ENCODE assay signal across 1 cellular context in genomic region chr2:26457241-26457666, GRCh38.
A peak's percentile ranks its signal among the peaks of the same experiment; 100 is the strongest.
TF ChIP-seq lines count a peak whose summit lies in the region.

No MANE protein-coding gene starts in this region.

TF ChIP-seq in HepG2, 621 proteins besides CTCF, POLR2A, EP300 and RAD21 (continues in another document):
- peak; percentile 35 for TF ChIP-seq ZNF407 (CRISPR knock-in tag; IDR thresholded peaks at IDR 0.05; ENCODE audit: not compliant biosample characterization)
- TF ChIP-seq ZNF446 (CRISPR knock-in tag; IDR thresholded peaks at IDR 0.05), result 0 out of 2 replicates have a peak, but pooled peaks have one; percentile 22
- TF ChIP-seq SPEN (CRISPR knock-in tag; IDR thresholded peaks at IDR 0.05; ENCODE audit: low read depth), result 0 out of 2 replicates have a peak, but pooled peaks have one; percentile 13
- no peak for TF ChIP-seq CSRNP1 (CRISPR knock-in tag; IDR thresholded peaks at IDR 0.05)
- TF ChIP-seq ZMAT3 (CRISPR knock-in tag; conservative IDR thresholded peaks at IDR 0.05), result 0 out of 2 replicates have a peak, but pooled peaks have one; percentile 11
- peak; percentile 57; the same call in 1 of the 2 replicates for TF ChIP-seq ZNF687 (CRISPR knock-in tag; IDR thresholded peaks at IDR 0.05)
- TF ChIP-seq TCF7 (IDR thresholded peaks at IDR 0.05; ENCODE audit: low read depth), result 0 out of 2 replicates have a peak, but pooled peaks have one; percentile 16
- peak; percentile 65; the same call in 1 of the 2 replicates for TF ChIP-seq HNRNPL (IDR thresholded peaks at IDR 0.05; ENCODE audit: low read depth, low read length)
- 0 out of 2 replicates have a peak, but pooled peaks have one; percentile 9 for TF ChIP-seq ZNF724P (CRISPR knock-in tag; IDR thresholded peaks at IDR 0.05; ENCODE audit: borderline replicate concordance)
- TF ChIP-seq HDAC2 (CRISPR knock-in tag; IDR thresholded peaks at IDR 0.05), result 0 out of 2 replicates have a peak, but pooled peaks have one; percentile 11
- peak; percentile 38; the same call in 1 of the 2 replicates for TF ChIP-seq HNF4A (CRISPR knock-in tag; IDR thresholded peaks at IDR 0.05)
- TF ChIP-seq SNAPC2 (CRISPR knock-in tag; IDR thresholded peaks at IDR 0.05), result 0 out of 2 replicates have a peak, but pooled peaks have one; percentile 62
- 0 out of 2 replicates have a peak, but pooled peaks have one; percentile 66 for TF ChIP-seq SAFB2 (CRISPR knock-in tag; IDR thresholded peaks at IDR 0.05; ENCODE audit: borderline replicate concordance, low read depth)
- peak; percentile 51; the same call in 1 of the 2 replicates for TF ChIP-seq NR2F6 (IDR thresholded peaks at IDR 0.05)
- TF ChIP-seq NR2F6 (CRISPR knock-in tag; IDR thresholded peaks at IDR 0.05), result no peak
- TF ChIP-seq U2AF1 (optimal IDR thresholded peaks at IDR 0.05; ENCODE audit: low read depth, low read length), result peak; percentile 29
- 0 out of 2 replicates have a peak, but pooled peaks have one; percentile 30 for TF ChIP-seq TAF1 (CRISPR knock-in tag; IDR thresholded peaks at IDR 0.05)
- TF ChIP-seq IRF9 (CRISPR knock-in tag; IDR thresholded peaks at IDR 0.05; ENCODE audit: borderline replicate concordance), result peak; percentile 63; the same call in 1 of the 2 replicates
- TF ChIP-seq PCBP1 (IDR thresholded peaks at IDR 0.05; ENCODE audit: borderline replicate concordance, low read depth, low read length), result 0 out of 2 replicates have a peak, but pooled peaks have one; percentile 15
- TF ChIP-seq SMAD3 (CRISPR knock-in tag; IDR thresholded peaks at IDR 0.05), result 0 out of 2 replicates have a peak, but pooled peaks have one; percentile 31
- no peak for TF ChIP-seq ELF4 (CRISPR knock-in tag; IDR thresholded peaks at IDR 0.05; ENCODE audit: borderline replicate concordance)
- TF ChIP-seq ZSCAN25 (CRISPR knock-in tag; IDR thresholded peaks at IDR 0.05), result peak; percentile 45; the same call in 1 of the 2 replicates
- TF ChIP-seq RBFOX2 (IDR thresholded peaks at IDR 0.05; ENCODE audit: low read depth, low read length), result peak; percentile 34; the same call in 1 of the 2 replicates
- 0 out of 2 replicates have a peak, but pooled peaks have one; percentile 4 for TF ChIP-seq NAIF1 (CRISPR knock-in tag; IDR thresholded peaks at IDR 0.05; ENCODE audit: borderline replicate concordance)
- TF ChIP-seq RARA (CRISPR knock-in tag; IDR thresholded peaks at IDR 0.05), result peak; percentile 70; the same call in 1 of the 2 replicates
- TF ChIP-seq ZNF20 (CRISPR knock-in tag; IDR thresholded peaks at IDR 0.05), result no peak
- TF ChIP-seq NONO (IDR thresholded peaks at IDR 0.05), result no peak
- TF ChIP-seq NONO (CRISPR knock-in tag; conservative IDR thresholded peaks at IDR 0.05), result 0 out of 2 replicates have a peak, but pooled peaks have one; percentile 41
- TF ChIP-seq EHMT2 (IDR thresholded peaks at IDR 0.05; ENCODE audit: borderline replicate concordance, low read depth, low read length), result 0 out of 2 replicates have a peak, but pooled peaks have one; percentile 15
- no peak for TF ChIP-seq ZNF33A (CRISPR knock-in tag; IDR thresholded peaks at IDR 0.05; ENCODE audit: borderline replicate concordance)
- TF ChIP-seq ZNF784 (CRISPR knock-in tag; IDR thresholded peaks at IDR 0.05; ENCODE audit: borderline replicate concordance), result no peak; the same call in 1 of the 2 replicates
- 0 out of 2 replicates have a peak, but pooled peaks have one; percentile 20 for TF ChIP-seq ZNF567 (CRISPR knock-in tag; IDR thresholded peaks at IDR 0.05; ENCODE audit: borderline replicate concordance)
- 0 out of 2 replicates have a peak, but pooled peaks have one; percentile 9 for TF ChIP-seq POGZ (CRISPR knock-in tag; IDR thresholded peaks at IDR 0.05)
- TF ChIP-seq THRA (CRISPR knock-in tag; IDR thresholded peaks at IDR 0.05; ENCODE audit: borderline replicate concordance), result peak; percentile 56; the same call in 1 of the 2 replicates
- TF ChIP-seq TBX2 (CRISPR knock-in tag; IDR thresholded peaks at IDR 0.05; ENCODE audit: borderline replicate concordance), result 0 out of 2 replicates have a peak, but pooled peaks have one; percentile 7
- 0 out of 2 replicates have a peak, but pooled peaks have one; percentile 31 for TF ChIP-seq KDM5B (CRISPR knock-in tag; IDR thresholded peaks at IDR 0.05; ENCODE audit: borderline replicate concordance)
- TF ChIP-seq ZNF274 (CRISPR knock-in tag; IDR thresholded peaks at IDR 0.05), result 0 out of 2 replicates have a peak, but pooled peaks have one; percentile 16
- no peak for TF ChIP-seq NCOA2 (CRISPR knock-in tag; IDR thresholded peaks at IDR 0.05)
- 0 out of 2 replicates have a peak, but pooled peaks have one; percentile 30 for TF ChIP-seq ZNF343 (CRISPR knock-in tag; IDR thresholded peaks at IDR 0.05)
- peak; percentile 35; the same call in 1 of the 2 replicates for TF ChIP-seq ZFP91 (CRISPR knock-in tag; IDR thresholded peaks at IDR 0.05; ENCODE audit: borderline replicate concordance)
- TF ChIP-seq ZNF510 (CRISPR knock-in tag; IDR thresholded peaks at IDR 0.05; ENCODE audit: low read depth), result peak; percentile 7; the same call in 1 of the 2 replicates
